ENCODE assay signal across 9 cellular contexts in genomic region chr6:46510656-46511055, GRCh38. TPM values are rescaled to one million over a fixed set of nuclear protein-coding genes. Genes with fewer than 3 reads are reported as not detected.
DNase-seq lines count a peak whose midpoint lies in the region; ATAC-seq and TF ChIP-seq lines count a peak whose summit lies in the region.
"Had no signal": no experiment of that assay in that cellular context is flagged by ENCODE, and none has a peak within 500 bp of the region (broad histone marks: within the 10 kb centered on the region; RNA-seq: fewer than 3 reads in every experiment).

No MANE protein-coding gene starts in this region.

- H3K4me1 ChIP-seq in mucosa of rectum (ENCODE audit: control insufficient read depth in 2 of 2, insufficient read depth in 2 of 2, low read length in 2 of 2) = peaks cover 2 to 7% of the 10 kb centered on the region in 2 donors
- peaks cover 8% of the 10 kb centered on the region for H3K4me1 ChIP-seq in upper lobe of right lung

- in situ Hi-C loops in SK-MEL-5 (cut with HindIII; ENCODE audit: low pct_unique_long_range_greater_than_20kb, low sequenced_read_pairs) = no loop called here

- H3K9ac ChIP-seq in mucosa of rectum (ENCODE audit: low read depth in 1 of 2, low read length in 2 of 2) = no peak overlapping the region

- DNase-seq in SK-MEL-5 (ENCODE audit: low read depth, low spot score) (peak; percentile 55), fibroblast of the conjunctiva (ENCODE audit: low read depth) (peak; percentile 66), upper lobe of right lung (no peak), NCI-H345 (lab: John Stamatoyannopoulos, UW) (no peak), NCI-H1092 (lab: John Stamatoyannopoulos, UW) (no peak), NCI-H2196 (lab: John Stamatoyannopoulos, UW; ENCODE audit: unreplicated experiment) (no peak)
- DNase-seq: DMS79 treated with DMSO at 0.1 percent for 48 hours, NCI-H1694 treated with DMSO at 0.1 percent for 48 hours had no signal

- H3K27me3 ChIP-seq in mucosa of rectum (ENCODE audit: control insufficient read depth in 2 of 2, insufficient read depth in 2 of 2, low read length in 2 of 2) = no peaks in the 10 kb centered on the region
- no peaks in the 10 kb centered on the region for H3K27me3 ChIP-seq in upper lobe of right lung

- no peaks in the 10 kb centered on the region for H3K9me3 ChIP-seq in mucosa of rectum (ENCODE audit: control insufficient read depth in 2 of 2, low read length in 2 of 2)
- no peaks in the 10 kb centered on the region for H3K9me3 ChIP-seq in upper lobe of right lung

- H3K27ac ChIP-seq in mucosa of rectum (ENCODE audit: low read depth in 2 of 2, low read length in 2 of 2) = peak overlapping the region; percentile 41 to 64
- H3K27ac ChIP-seq in upper lobe of right lung = peak overlapping the region; percentile 3

- no peak for ATAC-seq in upper lobe of right lung

- intact Hi-C loops in upper lobe of right lung (cut with DNase I) = no loop called here

- H3K4me3 ChIP-seq in mucosa of rectum (ENCODE audit: low read length in 2 of 2) (no peak overlapping the region), upper lobe of right lung (no peak overlapping the region)

- TF ChIP-seq CTCF in upper lobe of right lung (IDR thresholded peaks at IDR 0.05) = no peak

- no peaks in the 10 kb centered on the region for H3K36me3 ChIP-seq in mucosa of rectum (ENCODE audit: control insufficient read depth in 2 of 2, insufficient read depth in 2 of 2, low read length in 2 of 2)
- no peaks in the 10 kb centered on the region for H3K36me3 ChIP-seq in upper lobe of right lung

RNA-seq across cellular contexts. Expression of gene RCAN2, which starts 19.4 kb away (rescaled TPM):
- total RNA-seq in SK-MEL-5 (2014; rRNA removed; shearing (Covaris generic)) = 0.11 TPM in 1 of 2 replicates, not detected in the other
- 0.10 TPM in 1 of 2 replicates, not detected in the other for polyA plus RNA-seq in SK-MEL-5 (2015; cell fraction: cytosol; rRNA removed)
- polyA plus RNA-seq in SK-MEL-5 (2015; cell fraction: nucleus; rRNA removed) = not detected in 2 replicates
- 11.7 TPM for total RNA-seq in upper lobe of right lung

Comparison
In these comparisons a context has a peak if more than half of its experiments do, and no peak if none do; other contexts are left out.
1. DNase-seq: peak in SK-MEL-5 (single experiment) and fibroblast of the conjunctiva (single experiment); none in upper lobe of right lung (single experiment), NCI-H345 (single experiment), NCI-H1092 (single experiment) and NCI-H2196 (single experiment).
2. RNA of gene RCAN2, which starts 19.4 kb away (total RNA-seq): 11.7 TPM in upper lobe of right lung (single experiment); 0.11 TPM in SK-MEL-5; every median in the first group is over 10 times any median in the second.